Comparison of ENCODE assay signal across 15 cellular contexts in genomic region chr6:32181890-32182529, GRCh38. TPM values are rescaled to one million over a fixed set of nuclear protein-coding genes. Genes with fewer than 3 reads are reported as not detected.
DNase-seq lines count a peak whose midpoint lies in the region; ATAC-seq, FAIRE-seq and TF ChIP-seq lines count a peak whose summit lies in the region.
"Had no signal": no experiment of that assay in that cellular context is flagged by ENCODE, and none has a peak within 500 bp of the region (broad histone marks: within the 10 kb centered on the region; RNA-seq: fewer than 3 reads in every experiment).

No MANE protein-coding gene starts in this region.

- ATAC-seq in activated naive CD8-positive, alpha-beta T cell treated with anti-CD3 and anti-CD28 coated beads, Interleukin-2, amount 50 U/mL, for 24 hours = no peak
- ATAC-seq: left lung, Panc1 had no signal

- H3K27ac ChIP-seq in H1 (ENCODE audit: low read depth, low read length) = no peak overlapping the region; the same call in 1 of the 2 replicates
- H3K27ac ChIP-seq in stomach = peak overlapping the region in 4 of 5 donors; percentile 49 to 100 (median 79)

- H3K23ac ChIP-seq in H1 (ENCODE audit: insufficient read length) = no peak overlapping the region

- peaks cover 13% of the 10 kb centered on the region for H3K23me2 ChIP-seq in H1 (ENCODE audit: low read depth, low read length)

- H3K4me1 ChIP-seq in H1 (replicated peaks in 1 of 4; ENCODE audit: control insufficient read depth in 3 of 4, insufficient read depth in 4 of 4, low read length in 3 of 4) (peaks cover 0 to 8% (median under 1%) of the 10 kb centered on the region in 4 experiments; a peak in 4 of 7 replicates), stomach (peaks cover 34 to 79% (median 63%) of the 10 kb centered on the region in 4 donors)

- no peak for FAIRE-seq in H1 (lab: Jason Lieb, UNC)

- H4K8ac ChIP-seq in H1 (ENCODE audit: extremely low read depth, insufficient read depth, low read length) = no peak overlapping the region

- no peak overlapping the region for H3K9ac ChIP-seq in H1 (replicated peaks in 1 of 4; ENCODE audit: extremely low read depth in 1 of 4, low read depth in 3 of 4, low read length in 3 of 4)

- CTCF ChIA-PET in H1 (lab: Charles Lee; ENCODE audit: partially characterized antibody) = interaction anchor here (1.1 to 2.0 kb wide), 6 partner anchors 15 to 65 kb away, joined by 3 to 8 read pairs (median 4); partner anchors contain the start of gene EGFL8

- H3K27me3 ChIP-seq in H1 (replicated peaks in 1 of 4; ENCODE audit: control insufficient read depth in 3 of 4, extremely low read depth in 1 of 4, insufficient read depth in 3 of 4, low read length in 3 of 4) (no peaks in the 10 kb centered on the region; a peak in 1 of 7 replicates), stomach (no peaks in the 10 kb centered on the region)
- H3K27me3 ChIP-seq: left lung had no signal

- H2AFZ ChIP-seq in H1 (ENCODE audit: low read length) = no peak overlapping the region

- H3K36me3 Mint-ChIP-seq in activated naive CD8-positive, alpha-beta T cell = peaks cover 8% of the 10 kb centered on the region
- H3K36me3 Mint-ChIP-seq in activated naive CD8-positive, alpha-beta T cell treated with anti-CD3 and anti-CD28 coated beads, Interleukin-2, amount 50 U/mL, for 24 hours (ENCODE audit: low read depth) = peaks cover 46% of the 10 kb centered on the region

- H3K56ac ChIP-seq in H1 (replicated peaks; ENCODE audit: insufficient read length, low read depth, low read length) = no peak overlapping the region

- no peak overlapping the region for H2BK120ac ChIP-seq in H1 (replicated peaks; ENCODE audit: low read depth, low read length)

- no peak overlapping the region for H3K14ac ChIP-seq in H1 (ENCODE audit: insufficient read length)

- H3K4me3 Mint-ChIP-seq in activated naive CD8-positive, alpha-beta T cell = no peak overlapping the region
- no peak overlapping the region for H3K4me3 Mint-ChIP-seq in activated naive CD8-positive, alpha-beta T cell treated with anti-CD3 and anti-CD28 coated beads, Interleukin-2, amount 50 U/mL, for 24 hours
- H3K4me3 Mint-ChIP-seq: HFFc6, IgD-negative memory B cell had no signal

- H3K27me3 Mint-ChIP-seq in activated naive CD8-positive, alpha-beta T cell = no peaks in the 10 kb centered on the region
- H3K27me3 Mint-ChIP-seq in activated naive CD8-positive, alpha-beta T cell treated with anti-CD3 and anti-CD28 coated beads, Interleukin-2, amount 50 U/mL, for 24 hours = no peaks in the 10 kb centered on the region
- H3K27me3 Mint-ChIP-seq: IgD-negative memory B cell had no signal

- POLR2A ChIA-PET in H1 (lab: Charles Lee; ENCODE audit: partially characterized antibody) = interaction anchor here (1.0 to 7.9 kb wide), 6 partner anchors 11 to 789 kb away, joined by 3 to 194 read pairs (median 4); partner anchors contain the start of genes GPSM3, PBX2 and PRRT1

- no peak overlapping the region for H2BK12ac ChIP-seq in H1 (ENCODE audit: low read depth, low read length)

- TF ChIP-seq POLR2A in H1 (IDR thresholded peaks at IDR 0.05; ENCODE audit: control extremely low read depth in 1 of 2, low read depth in 2 of 2, low read length in 2 of 2) (no peak), stomach (IDR thresholded peaks at IDR 0.05) (no peak)

- H3K79me2 ChIP-seq in H1 (ENCODE audit: control insufficient read depth in 1 of 2, insufficient read depth in 2 of 2, low read length in 2 of 2) = peaks cover 0 to 12% of the 10 kb centered on the region in 2 experiments; a peak in 2 of 4 replicates

- WGBS in H1 (ENCODE audit: extremely low coverage in 1 of 2, insufficient coverage in 1 of 2, insufficient read length in 1 of 2, insufficient replicate concordance in 2 of 2, low coverage in 1 of 2, low lambda C conversion rate in 2 of 2, missing lambda C conversion rate in 1 of 2), 2 experiments = 98% methylated on average over 4 of the region's 10 CpGs; no CpG with 5 or more reads in 1 of the 2 experiments
- 45 to 77% (median 57%) methylated on average over 10 of the region's 10 CpGs for WGBS in stomach, 5 donors

- DNase-seq in activated naive CD8-positive, alpha-beta T cell treated with anti-CD3 and anti-CD28 coated beads, Interleukin-2, amount 50 U/mL, for 24 hours = no peak
- DNase-seq in H1 (ENCODE audit: low read depth in 1 of 2, low spot score in 2 of 2) (no peak), stomach (no peak), AG08395 (ENCODE audit: low spot score) (no peak)
- no peak for DNase-seq in stimulated activated CD4-positive, alpha-beta T cell treated with anti-CD3 and anti-CD28 coated beads, Interleukin-12 subunit alpha, Interleukin-12 subunit beta, amount 100 ng/mL, for 4 hours
- DNase-seq: activated CD8-positive, alpha-beta memory T cell treated with anti-CD3 and anti-CD28 coated beads, Interleukin-2, amount 50 U/mL, for 48 hours; DMS153; HFFc6; left lung; NCI-H1105 treated with DMSO at 0.1 percent for 48 hours; occipital lobe; T1000 had no signal

- no peak overlapping the region for H3K4me3 ChIP-seq in H1 (ENCODE audit: extremely low read depth in 1 of 4, insufficient read depth in 2 of 4, low read depth in 3 of 4, low read length in 4 of 4)
- H3K4me3 ChIP-seq in stomach = no peak overlapping the region
- H3K4me3 ChIP-seq: left lung had no signal

- no peak overlapping the region for H2BK15ac ChIP-seq in H1 (ENCODE audit: low read length)

- peaks cover 0 to 3% of the 10 kb centered on the region in 2 experiments for H4K20me1 ChIP-seq in H1 (replicated peaks in 1 of 2; ENCODE audit: control insufficient read depth in 1 of 2, insufficient read depth in 2 of 2, low read length in 2 of 2)

- peaks cover 4% of the 10 kb centered on the region; the same call in 1 of the 2 replicates for H3K79me1 ChIP-seq in H1 (ENCODE audit: low read depth, low read length)

- peak overlapping the region; percentile 4; the same call in 1 of the 2 replicates for H2BK5ac ChIP-seq in H1 (ENCODE audit: low read depth, low read length)

- H3K36me3 ChIP-seq in H1 (ENCODE audit: control insufficient read depth in 2 of 4, insufficient read depth in 4 of 4, low read length in 3 of 4) (peaks cover 6 to 33% (median 25%) of the 10 kb centered on the region in 4 experiments), stomach (peaks cover 30 to 62% (median 55%) of the 10 kb centered on the region in 4 donors)

- no peak overlapping the region for H4K91ac ChIP-seq in H1 (replicated peaks; ENCODE audit: insufficient read length, low read length)

- no peak overlapping the region for H2BK20ac ChIP-seq in H1 (ENCODE audit: low read length)

- H2AK5ac ChIP-seq in H1 (ENCODE audit: low read depth, low read length) = no peak overlapping the region

- peak overlapping the region; percentile 77 for H3K27ac Mint-ChIP-seq in activated naive CD8-positive, alpha-beta T cell
- no peak overlapping the region for H3K27ac Mint-ChIP-seq in activated naive CD8-positive, alpha-beta T cell treated with anti-CD3 and anti-CD28 coated beads, Interleukin-2, amount 50 U/mL, for 24 hours
- H3K27ac Mint-ChIP-seq: IgD-negative memory B cell had no signal

- TF ChIP-seq CTCF in H1 (IDR thresholded peaks at IDR 0.05; ENCODE audit: control extremely low read depth in 1 of 3, insufficient read depth in 1 of 3, low read depth in 1 of 3, low read length in 3 of 3) = no peak
- TF ChIP-seq CTCF in stomach (IDR thresholded peaks at IDR 0.05) = no peak

- no peak overlapping the region for H3K18ac ChIP-seq in H1 (ENCODE audit: extremely low read depth, low read length)

- H3K9me3 ChIP-seq in H1 (ENCODE audit: insufficient read depth in 2 of 2, low read depth in 1 of 2, low read length in 1 of 2) (no peaks in the 10 kb centered on the region), stomach (no peaks in the 10 kb centered on the region)
- H3K9me3 ChIP-seq: left lung had no signal

- no peak overlapping the region for H3K4ac ChIP-seq in H1 (replicated peaks; ENCODE audit: insufficient read length, low read depth, low read length)

- H3K4me2 ChIP-seq in H1 (ENCODE audit: insufficient read depth in 1 of 2, low read depth in 2 of 2, low read length in 2 of 2) = 0 out of 4 replicates have a peak overlapping the region, but pooled peaks of 1 of the 2 experiments have one; percentile 1

- TF ChIP-seq EP300 in H1 (IDR thresholded peaks at IDR 0.05; ENCODE audit: borderline replicate concordance in 1 of 2, low read depth in 2 of 2, low read length in 2 of 2) (no peak), stomach (IDR thresholded peaks at IDR 0.05) (no peak)

- intact Hi-C loops in stomach (cut with DNase I; ENCODE audit: low total_unique reads) = no loop called here

- H3K4me1 Mint-ChIP-seq in activated naive CD8-positive, alpha-beta T cell (ENCODE audit: low read depth) = peaks cover 56% of the 10 kb centered on the region
- H3K4me1 Mint-ChIP-seq in activated naive CD8-positive, alpha-beta T cell treated with anti-CD3 and anti-CD28 coated beads, Interleukin-2, amount 50 U/mL, for 24 hours = peaks cover 67% of the 10 kb centered on the region

- no peak overlapping the region for H4K5ac ChIP-seq in H1 (ENCODE audit: insufficient read length, low read depth, low read length)

- no peaks in the 10 kb centered on the region for H3K9me3 Mint-ChIP-seq in activated naive CD8-positive, alpha-beta T cell (ENCODE audit: low read depth)
- no peaks in the 10 kb centered on the region for H3K9me3 Mint-ChIP-seq in activated naive CD8-positive, alpha-beta T cell treated with anti-CD3 and anti-CD28 coated beads, Interleukin-2, amount 50 U/mL, for 24 hours
- H3K9me3 Mint-ChIP-seq: HFFc6, IgD-negative memory B cell had no signal

- TF ChIP-seq RAD21 in H1 (IDR thresholded peaks at IDR 0.05 in 1 of 2, conservative IDR thresholded peaks at IDR 0.05 in 1 of 2; ENCODE audit: low read depth in 2 of 2, low read length in 2 of 2) = peak; percentile 18 to 24; a peak in 2 of 4 replicates

RNA-seq across cellular contexts. Expression of gene AGER, which starts 2.0 kb away (rescaled TPM):
- total RNA-seq in H1 (2021; fragmentation: NEBNext Ultra II Directional; extraction: Animal tissue kit (Norgen Biotek cat#: 25700)) = 9.6 and 10.9 TPM in 2 replicates
- polyA plus RNA-seq in H1 (2011; rRNA removed) (3.8 and 5.5 TPM in 2 replicates), stomach (10 to 100 TPM; 13.0 to 18.0 (median 16.9) TPM)
- polyA plus RNA-seq in H1 (2011; cell fraction: cytosol; rRNA removed) = 7.7 TPM
- polyA plus RNA-seq in H1 (2011; cell fraction: nucleus; rRNA removed) = 72.9 TPM
- polyA plus RNA-seq in H1 (2012, experiment 1 of 2) = 13.2 to 17.1 TPM (median 14.7 TPM) in 4 replicates
- polyA plus RNA-seq in H1 (2012, experiment 2 of 2) = 7.8 TPM
- 9.7 TPM for polyA plus RNA-seq in H1 (2013, experiment 1 of 2)
- 8.4 TPM for polyA plus RNA-seq in H1 (2013, experiment 2 of 2)
- 1.5 and 2.4 TPM in 2 replicates for polyA minus RNA-seq in H1 (2011; rRNA and poly(A)+ RNA removed)
- 2.1 TPM for polyA minus RNA-seq in H1 (2011; cell fraction: cytosol; rRNA and poly(A)+ RNA removed)
- polyA minus RNA-seq in H1 (2011; cell fraction: nucleus; rRNA and poly(A)+ RNA removed) = 6.9 TPM
- total RNA-seq in stomach = 10 to 100 TPM in 2 of 5 donors, 1 to 10 TPM in 2, under 1 TPM in 1; 0.87 to 35.6 (median 2.8) TPM

RNA-seq across cellular contexts. Expression of gene RNF5, which starts 3.8 kb away (rescaled TPM):
- total RNA-seq in H1 (2021; fragmentation: NEBNext Ultra II Directional; extraction: Animal tissue kit (Norgen Biotek cat#: 25700)) = 90.0 and 90.3 TPM in 2 replicates
- polyA plus RNA-seq in H1 (2011; rRNA removed) (145 and 158 TPM in 2 replicates), stomach (100 to 1,000 TPM in 1 of 3 donors, 10 to 100 TPM in 2; 92.5 to 107 (median 93.2) TPM)
- 172 TPM for polyA plus RNA-seq in H1 (2011; cell fraction: cytosol; rRNA removed)
- polyA plus RNA-seq in H1 (2011; cell fraction: nucleus; rRNA removed) = 63.3 TPM
- polyA plus RNA-seq in H1 (2012, experiment 1 of 2) = 94.2 to 175 TPM (median 145 TPM) in 4 replicates
- 192 TPM for polyA plus RNA-seq in H1 (2012, experiment 2 of 2)
- 89.0 TPM for polyA plus RNA-seq in H1 (2013, experiment 1 of 2)
- 93.6 TPM for polyA plus RNA-seq in H1 (2013, experiment 2 of 2)
- polyA minus RNA-seq in H1 (2011; rRNA and poly(A)+ RNA removed) = 34.5 and 36.0 TPM in 2 replicates
- 30.4 TPM for polyA minus RNA-seq in H1 (2011; cell fraction: cytosol; rRNA and poly(A)+ RNA removed)
- polyA minus RNA-seq in H1 (2011; cell fraction: nucleus; rRNA and poly(A)+ RNA removed) = 18.5 TPM
- total RNA-seq in stomach = 10 to 100 TPM; 22.6 to 71.4 (median 50.9) TPM

RNA-seq across cellular contexts. Expression of gene AGPAT1, which starts 6.1 kb away (rescaled TPM):
- 96.0 and 101 TPM in 2 replicates for total RNA-seq in H1 (2021; fragmentation: NEBNext Ultra II Directional; extraction: Animal tissue kit (Norgen Biotek cat#: 25700))
- polyA plus RNA-seq in H1 (2011; rRNA removed) (222 and 287 TPM in 2 replicates), stomach (10 to 100 TPM; 31.3 to 41.9 (median 36.2) TPM)
- polyA plus RNA-seq in H1 (2011; cell fraction: cytosol; rRNA removed) = 133 TPM
- polyA plus RNA-seq in H1 (2011; cell fraction: nucleus; rRNA removed) = 189 TPM
- polyA plus RNA-seq in H1 (2012, experiment 1 of 2) = 118 to 136 TPM (median 128 TPM) in 4 replicates
- 145 TPM for polyA plus RNA-seq in H1 (2012, experiment 2 of 2)
- polyA plus RNA-seq in H1 (2013, experiment 1 of 2) = 100 TPM
- 108 TPM for polyA plus RNA-seq in H1 (2013, experiment 2 of 2)
- polyA minus RNA-seq in H1 (2011; rRNA and poly(A)+ RNA removed) = 149 and 233 TPM in 2 replicates
- polyA minus RNA-seq in H1 (2011; cell fraction: cytosol; rRNA and poly(A)+ RNA removed) = 107 TPM
- 64.9 TPM for polyA minus RNA-seq in H1 (2011; cell fraction: nucleus; rRNA and poly(A)+ RNA removed)
- total RNA-seq in stomach = 10 to 100 TPM in 4 of 5 donors, 1 to 10 TPM in 1; 7.3 to 52.6 (median 33.5) TPM

RNA-seq across cellular contexts. Expression of gene PBX2, which starts 8.0 kb away (rescaled TPM):
- total RNA-seq in H1 (2021; fragmentation: NEBNext Ultra II Directional; extraction: Animal tissue kit (Norgen Biotek cat#: 25700)) = 130 and 133 TPM in 2 replicates
- 102 and 109 TPM in 2 replicates for polyA plus RNA-seq in H1 (2011; rRNA removed)
- polyA plus RNA-seq in H1 (2011; cell fraction: cytosol; rRNA removed) = 124 TPM
- polyA plus RNA-seq in H1 (2011; cell fraction: nucleus; rRNA removed) = 287 TPM
- 114 to 152 TPM (median 137 TPM) in 4 replicates for polyA plus RNA-seq in H1 (2012, experiment 1 of 2)
- polyA plus RNA-seq in H1 (2012, experiment 2 of 2) = 73.3 TPM
- polyA plus RNA-seq in H1 (2013, experiment 1 of 2) = 77.2 TPM
- polyA plus RNA-seq in H1 (2013, experiment 2 of 2) = 72.5 TPM
- 105 and 121 TPM in 2 replicates for polyA minus RNA-seq in H1 (2011; rRNA and poly(A)+ RNA removed)
- polyA minus RNA-seq in H1 (2011; cell fraction: cytosol; rRNA and poly(A)+ RNA removed) = 63.4 TPM
- 68.9 TPM for polyA minus RNA-seq in H1 (2011; cell fraction: nucleus; rRNA and poly(A)+ RNA removed)
- total RNA-seq in stomach = 10 to 100 TPM; 23.5 to 50.3 (median 42.0) TPM
- 10 to 100 TPM; 26.5 to 31.4 (median 28.0) TPM for polyA plus RNA-seq in stomach

RNA-seq across cellular contexts. Expression of gene GPSM3, which starts 10.4 kb away (rescaled TPM):
- 6.0 and 6.6 TPM in 2 replicates for total RNA-seq in H1 (2021; fragmentation: NEBNext Ultra II Directional; extraction: Animal tissue kit (Norgen Biotek cat#: 25700))
- polyA plus RNA-seq in H1 (2011; rRNA removed) (9.8 and 10.6 TPM in 2 replicates), stomach (10 to 100 TPM in 2 of 3 donors, 1 to 10 TPM in 1; 10.0 to 25.8 (median 23.9) TPM)
- polyA plus RNA-seq in H1 (2011; cell fraction: cytosol; rRNA removed) = 6.9 TPM
- 10.3 TPM for polyA plus RNA-seq in H1 (2011; cell fraction: nucleus; rRNA removed)
- 6.3 to 10.7 TPM (median 8.7 TPM) in 4 replicates for polyA plus RNA-seq in H1 (2012, experiment 1 of 2)
- polyA plus RNA-seq in H1 (2012, experiment 2 of 2) = 10.1 TPM
- polyA plus RNA-seq in H1 (2013, experiment 1 of 2) = 6.8 TPM
- polyA plus RNA-seq in H1 (2013, experiment 2 of 2) = 5.9 TPM
- 2.2 and 2.8 TPM in 2 replicates for polyA minus RNA-seq in H1 (2011; rRNA and poly(A)+ RNA removed)
- 3.4 TPM for polyA minus RNA-seq in H1 (2011; cell fraction: cytosol; rRNA and poly(A)+ RNA removed)
- polyA minus RNA-seq in H1 (2011; cell fraction: nucleus; rRNA and poly(A)+ RNA removed) = 2.4 TPM
- total RNA-seq in stomach = 10 to 100 TPM in 1 of 5 donors, 1 to 10 TPM in 1, not detected in 3; 3.1 to 41.0 TPM
